In genomic region chr19:28074773-28075172, GRCh38 we compare ENCODE assay signal across 16 cellular contexts.
DNase-seq lines count a peak whose midpoint lies in the region; ATAC-seq and TF ChIP-seq lines count a peak whose summit lies in the region.
"Had no signal": no experiment of that assay in that cellular context is flagged by ENCODE, and none has a peak within 500 bp of the region (broad histone marks: within the 10 kb centered on the region; RNA-seq: fewer than 3 reads in every experiment).

No MANE protein-coding gene starts in this region.

- no peaks in the 10 kb centered on the region for H3K4me1 Mint-ChIP-seq in progenitor cell of endocrine pancreas (ENCODE audit: low read depth)

- H3K9me3 Mint-ChIP-seq in progenitor cell of endocrine pancreas (ENCODE audit: low read depth), result no peaks in the 10 kb centered on the region

- H3K4me3 Mint-ChIP-seq in progenitor cell of endocrine pancreas (ENCODE audit: low read depth), result no peak overlapping the region

- peak; percentile 24 for DNase-seq in NAMALWA (ENCODE audit: low spot score)
- no peak for DNase-seq in progenitor cell of endocrine pancreas (ENCODE audit: low spot score, unreplicated experiment)
- no peak for DNase-seq in iPS-NIHi7 (ENCODE audit: extremely low spot score)
- no peak for DNase-seq in HuH-7.5 (ENCODE audit: low spot score)
- no peak for DNase-seq in hippocampal formation (lab: John Stamatoyannopoulos, UW)
- DNase-seq: activated naive CD4-positive, alpha-beta T cell; activated T-cell treated with anti-CD3 and anti-CD28 coated beads for 4 hours; aorta; hypothalamus; left colon; NCI-H1436 treated with DMSO at 0.1 percent for 48 hours; NK-92 treated with Interleukin-12 subunit alpha and Interleukin-12 subunit beta, amount 100 ng/mL, for 24 hours; nucleus accumbens; stimulated activated CD4-positive, alpha-beta T cell treated with anti-CD3 and anti-CD28 coated beads, Interleukin-2, amount 100 ng/mL, for 24 hours had no signal

- TF ChIP-seq CTCF in progenitor cell of endocrine pancreas (IDR thresholded peaks at IDR 0.05; ENCODE audit: unreplicated experiment), result no peak

- peaks cover 3% of the 10 kb centered on the region for H3K27me3 Mint-ChIP-seq in progenitor cell of endocrine pancreas

- H3K27ac Mint-ChIP-seq in progenitor cell of endocrine pancreas, result peak overlapping the region; percentile 42

- ATAC-seq in GM18867 (IDR thresholded peaks at IDR 0.05; ENCODE audit: unreplicated experiment) (peak; percentile 87), HG02610 (IDR thresholded peaks at IDR 0.05; ENCODE audit: unreplicated experiment) (peak; percentile 61)
- ATAC-seq: left colon had no signal

- H3K36me3 Mint-ChIP-seq in progenitor cell of endocrine pancreas (ENCODE audit: insufficient read depth), result no peaks in the 10 kb centered on the region
